In genomic region chr10:30437039-30437781, GRCh38 we compare ENCODE assay signal across 8 cellular contexts. TPM values are rescaled to one million over a fixed set of nuclear protein-coding genes. Genes with fewer than 3 reads are reported as not detected.
DNase-seq lines count a peak whose midpoint lies in the region; ATAC-seq and TF ChIP-seq lines count a peak whose summit lies in the region.

No MANE protein-coding gene starts in this region.

- no peak for TF ChIP-seq CTCF in DOHH2 (IDR thresholded peaks at IDR 0.05; ENCODE audit: low read depth, low read length, poor library complexity, severe bottlenecking)
- no peak for TF ChIP-seq CTCF in prostate gland (IDR thresholded peaks at IDR 0.05)

- peak overlapping the region; percentile 73 for H3K56ac ChIP-seq in mesendoderm (ENCODE audit: low read length)

- H2AK5ac ChIP-seq in mesendoderm (ENCODE audit: low read length), result no peak overlapping the region

- H4K5ac ChIP-seq in mesendoderm (ENCODE audit: low read length), result no peak overlapping the region

- H2BK15ac ChIP-seq in mesendoderm (replicated peaks; ENCODE audit: low read depth), result no peak overlapping the region

- peaks cover 28% of the 10 kb centered on the region for H3F3A ChIP-seq in DOHH2 (ENCODE audit: control insufficient read depth, insufficient read depth)

- H2BK5ac ChIP-seq in mesendoderm (ENCODE audit: low read length), result no peak overlapping the region

- H3K27ac ChIP-seq in DOHH2 (ENCODE audit: low read depth, low read length), result peak overlapping the region; percentile 23
- no peak overlapping the region for H3K27ac ChIP-seq in mesendoderm (ENCODE audit: low read depth, low read length)
- H3K27ac ChIP-seq in aorta (ENCODE audit: low read depth in 1 of 2, low read length in 2 of 2), result peak overlapping the region; percentile 49 to 66
- peak overlapping the region in 1 of 2 donors; percentile 96 for H3K27ac ChIP-seq in prostate gland

- H3K4me3 ChIP-seq in DOHH2 (ENCODE audit: low read length) (peak overlapping the region; percentile 61), mesendoderm (ENCODE audit: low read length) (no peak overlapping the region), aorta (ENCODE audit: low read length in 2 of 2) (peak overlapping the region; percentile 92), prostate gland (no peak overlapping the region)

- no peak overlapping the region for H3K23ac ChIP-seq in mesendoderm (ENCODE audit: low read length)

- no peak overlapping the region for H3K9ac ChIP-seq in mesendoderm (ENCODE audit: low read length)

- H3K4me2 ChIP-seq in DOHH2 (ENCODE audit: low read length), result peak overlapping the region; percentile 89
- H3K4me2 ChIP-seq in mesendoderm (ENCODE audit: low read length), result no peak overlapping the region

- peaks cover 14% of the 10 kb centered on the region for H3K79me2 ChIP-seq in DOHH2 (ENCODE audit: control insufficient read depth, low read length)
- H3K79me2 ChIP-seq in mesendoderm (ENCODE audit: control insufficient read depth, insufficient read depth, low read length), result peaks cover 5% of the 10 kb centered on the region

- no peak overlapping the region for H3K4ac ChIP-seq in mesendoderm (ENCODE audit: low read depth, low read length)

- DNase-seq in M059J (ENCODE audit: low read depth) (peak; percentile 55), astrocyte of the hippocampus (ENCODE audit: low read depth, low spot score) (peak; percentile 67), mesendoderm (peak; percentile 69), aorta (no peak), NCI-H1105 treated with DMSO at 0.1 percent for 48 hours (lab: John Stamatoyannopoulos, UW) (no peak), prostate gland (ENCODE audit: low spot score) (no peak)

- H3K9me3 ChIP-seq in DOHH2 (ENCODE audit: control insufficient read depth, insufficient read depth, low read length) (no peaks in the 10 kb centered on the region), aorta (ENCODE audit: control insufficient read depth, low read length) (no peaks in the 10 kb centered on the region), prostate gland (no peaks in the 10 kb centered on the region)

- H3K18ac ChIP-seq in mesendoderm (ENCODE audit: low read length), result no peak overlapping the region

- peaks cover 6% of the 10 kb centered on the region for H3K79me1 ChIP-seq in mesendoderm (ENCODE audit: low read length)

- no peaks in the 10 kb centered on the region for H3K9me2 ChIP-seq in DOHH2 (replicated peaks; ENCODE audit: control insufficient read depth, low read length)

- TF ChIP-seq POLR2A in prostate gland (IDR thresholded peaks at IDR 0.05), result no peak

- peaks cover 46% of the 10 kb centered on the region for H3K4me1 ChIP-seq in DOHH2 (ENCODE audit: control insufficient read depth, low read length)
- H3K4me1 ChIP-seq in mesendoderm (ENCODE audit: control insufficient read depth, low read depth, low read length), result peaks cover 3% of the 10 kb centered on the region
- H3K4me1 ChIP-seq in aorta (ENCODE audit: control insufficient read depth in 1 of 2, insufficient read depth in 2 of 2, low read length in 2 of 2), result peaks cover 0 to 4% of the 10 kb centered on the region in 2 donors
- H3K4me1 ChIP-seq in prostate gland (replicated peaks), result no peaks in the 10 kb centered on the region

- no peak overlapping the region for H4K8ac ChIP-seq in mesendoderm (ENCODE audit: low read depth, low read length)

- ATAC-seq in aorta (ENCODE audit: low FRiP score), result no peak
- no peak for ATAC-seq in HG03460 (IDR thresholded peaks at IDR 0.05; ENCODE audit: unreplicated experiment)

- intact Hi-C loops in aorta (cut with DNase I) (no loop called here), prostate gland (cut with DNase I) (no loop called here)

- H2BK120ac ChIP-seq in mesendoderm (ENCODE audit: low read depth, low read length), result no peak overlapping the region

- WGBS in mesendoderm (ENCODE audit: extremely low coverage, insufficient coverage, low lambda C conversion rate), result no CpG with 5 or more reads among the region's 13 CpGs
- 4% methylated on average over 13 of the region's 13 CpGs for WGBS in aorta, 2 donors
- 23% methylated on average over 13 of the region's 13 CpGs for WGBS in prostate gland

- H3K36me3 ChIP-seq in DOHH2 (ENCODE audit: control insufficient read depth, low read length) (peaks cover 16% of the 10 kb centered on the region), mesendoderm (ENCODE audit: control insufficient read depth, insufficient read depth, low read length) (no peaks in the 10 kb centered on the region), aorta (ENCODE audit: control insufficient read depth in 1 of 2, insufficient read depth in 2 of 2, low read length in 1 of 2) (peaks cover 3 to 5% of the 10 kb centered on the region in 2 donors), prostate gland (no peaks in the 10 kb centered on the region)

- H4K20me1 ChIP-seq in DOHH2 (ENCODE audit: control insufficient read depth, insufficient read depth, low read depth, low read length), result no peaks in the 10 kb centered on the region

- H3K27me3 ChIP-seq in DOHH2 (ENCODE audit: control insufficient read depth, low read length), result no peaks in the 10 kb centered on the region
- H3K27me3 ChIP-seq in mesendoderm (ENCODE audit: insufficient read depth, low read length, poor library complexity), result no peaks in the 10 kb centered on the region
- no peaks in the 10 kb centered on the region for H3K27me3 ChIP-seq in aorta (ENCODE audit: control insufficient read depth in 1 of 2, insufficient read depth in 2 of 2, low read length in 1 of 2)
- H3K27me3 ChIP-seq in prostate gland (replicated peaks; ENCODE audit: insufficient read depth), result no peaks in the 10 kb centered on the region

RNA-seq across cellular contexts. Expression of gene MAP3K8, which starts 3.2 kb away (rescaled TPM):
- 0.76 and 3.3 TPM in 2 replicates for total RNA-seq in M059J (2014; rRNA removed; shearing (Covaris generic))
- polyA plus RNA-seq in mesendoderm (2013, experiment 1 of 2), result 6.5 TPM
- 6.2 TPM for polyA plus RNA-seq in mesendoderm (2013, experiment 2 of 2)
- total RNA-seq in aorta (10 to 100 TPM; 80.3 to 85.4 TPM), prostate gland (10 to 100 TPM in 1 of 2 donors, 1 to 10 TPM in 1; 4.7 to 12.2 TPM)
- 10 to 100 TPM; 17.0 to 57.9 TPM for polyA plus RNA-seq in aorta

Comparison
In these comparisons a context has a peak if more than half of its experiments do, and no peak if none do; other contexts are left out.
1. H3K4me3 ChIP-seq: peak in DOHH2 (single experiment) and aorta (2 of 2); none in mesendoderm (single experiment) and prostate gland (0 of 2).
2. DNase-seq: peak in M059J (single experiment), astrocyte of the hippocampus (single experiment) and mesendoderm (single experiment); none in aorta (0 of 2), NCI-H1105 treated with DMSO at 0.1 percent for 48 hours (single experiment) and prostate gland (single experiment).
3. RNA of gene MAP3K8, which starts 3.2 kb away (total RNA-seq): 80.3 to 85.4 TPM in aorta; 4.7 to 12.2 TPM in prostate gland and 0.76 to 3.3 TPM in M059J; every median in the first group is over 4 times any median in the second.